Comparison of ENCODE assay signal across 1 cellular context in genomic region chr2:120550893-120551446, GRCh38.
TF ChIP-seq lines count a peak whose summit lies in the region.

No MANE protein-coding gene starts in this region.

TF ChIP-seq in HepG2, 621 proteins besides CTCF, POLR2A, EP300 and RAD21 (continued from another document and continues in another):
- TF ChIP-seq AHDC1 (CRISPR knock-in tag; IDR thresholded peaks at IDR 0.05; ENCODE audit: borderline replicate concordance) = peak; percentile 86; the same call in 1 of the 2 replicates
- TF ChIP-seq ARNT (IDR thresholded peaks at IDR 0.05) = no peak
- TF ChIP-seq CENPX (CRISPR knock-in tag; IDR thresholded peaks at IDR 0.05) = no peak
- peak; percentile 60; the same call in 1 of the 2 replicates for TF ChIP-seq GATAD1 (CRISPR knock-in tag; IDR thresholded peaks at IDR 0.05)
- no peak for TF ChIP-seq SATB2 (CRISPR knock-in tag; IDR thresholded peaks at IDR 0.05)
- TF ChIP-seq RBM22 (optimal IDR thresholded peaks at IDR 0.05; ENCODE audit: low read length) = no peak
- no peak for TF ChIP-seq IRF9 (CRISPR knock-in tag; IDR thresholded peaks at IDR 0.05; ENCODE audit: borderline replicate concordance)
- no peak for TF ChIP-seq ZC3H4 (CRISPR knock-in tag; IDR thresholded peaks at IDR 0.05; ENCODE audit: borderline replicate concordance)
- no peak for TF ChIP-seq NFAT5 (CRISPR knock-in tag; IDR thresholded peaks at IDR 0.05)
- TF ChIP-seq CBX2 (IDR thresholded peaks at IDR 0.05; ENCODE audit: low read depth, low read length) = no peak
- 0 out of 2 replicates have a peak, but pooled peaks have one; percentile 81 for TF ChIP-seq CBX2 (CRISPR knock-in tag; IDR thresholded peaks at IDR 0.05; ENCODE audit: low read depth)
- peak; percentile 95 for TF ChIP-seq TARDBP (CRISPR knock-in tag; IDR thresholded peaks at IDR 0.05)
- no peak for TF ChIP-seq PCBP2 (optimal IDR thresholded peaks at IDR 0.05; ENCODE audit: low read depth, low read length, poor library complexity, severe bottlenecking)
- TF ChIP-seq ZFY (CRISPR knock-in tag; IDR thresholded peaks at IDR 0.05) = no peak
- no peak for TF ChIP-seq ZBTB46 (CRISPR knock-in tag; IDR thresholded peaks at IDR 0.05; ENCODE audit: borderline replicate concordance)
- no peak for TF ChIP-seq EZH2 (conservative IDR thresholded peaks at IDR 0.05; ENCODE audit: low read depth, low read length)
- TF ChIP-seq TERF1 (CRISPR knock-in tag; IDR thresholded peaks at IDR 0.05) = no peak
- no peak for TF ChIP-seq ZNF883 (CRISPR knock-in tag; IDR thresholded peaks at IDR 0.05; ENCODE audit: not compliant biosample characterization)
- peak; percentile 65 for TF ChIP-seq ZBTB33 (CRISPR knock-in tag; IDR thresholded peaks at IDR 0.05)
- peak; percentile 92; the same call in 1 of the 2 replicates for TF ChIP-seq ZNF609 (CRISPR knock-in tag; IDR thresholded peaks at IDR 0.05; ENCODE audit: borderline replicate concordance)
- 0 out of 2 replicates have a peak, but pooled peaks have one; percentile 35 for TF ChIP-seq AHR (CRISPR knock-in tag; IDR thresholded peaks at IDR 0.05)
- peak; percentile 78; the same call in 1 of the 2 replicates for TF ChIP-seq NFKBIZ (CRISPR knock-in tag; IDR thresholded peaks at IDR 0.05)
- TF ChIP-seq ZNF263 (CRISPR knock-in tag; IDR thresholded peaks at IDR 0.05) = peak; percentile 38
- TF ChIP-seq HNF4A (CRISPR knock-in tag; IDR thresholded peaks at IDR 0.05) = peak; percentile 99
- TF ChIP-seq ESRRA (CRISPR knock-in tag; IDR thresholded peaks at IDR 0.05; ENCODE audit: low read depth) = peak; percentile 100
- peak; percentile 80 for TF ChIP-seq HINFP (CRISPR knock-in tag; IDR thresholded peaks at IDR 0.05; ENCODE audit: low read depth)
- TF ChIP-seq GLI4 (CRISPR knock-in tag; IDR thresholded peaks at IDR 0.05; ENCODE audit: borderline replicate concordance) = no peak
